ENCODE assay signal across 13 cellular contexts in genomic region chr5:89301572-89302025, GRCh38.
DNase-seq lines count a peak whose midpoint lies in the region; ATAC-seq and TF ChIP-seq lines count a peak whose summit lies in the region.
"Had no signal": no experiment of that assay in that cellular context is flagged by ENCODE, and none has a peak within 500 bp of the region (broad histone marks: within the 10 kb centered on the region; RNA-seq: fewer than 3 reads in every experiment).

No MANE protein-coding gene starts in this region.

- H3K4me3 Mint-ChIP-seq in IgD-negative memory B cell, result peak overlapping the region; percentile 74 to 81 (median 81)

- H3K4me1 ChIP-seq in breast epithelium, result no peaks in the 10 kb centered on the region
- H3K4me1 ChIP-seq in uterus, result no peaks in the 10 kb centered on the region

- no peaks in the 10 kb centered on the region for H3K36me3 Mint-ChIP-seq in IgD-negative memory B cell

- H3K27me3 Mint-ChIP-seq in IgD-negative memory B cell, result no peaks in the 10 kb centered on the region

- H3K9me3 Mint-ChIP-seq in IgD-negative memory B cell, result no peaks in the 10 kb centered on the region

- TF ChIP-seq POLR2A in breast epithelium (IDR thresholded peaks at IDR 0.05) (no peak), uterus (IDR thresholded peaks at IDR 0.05) (no peak)

- no peak overlapping the region for H3K27ac ChIP-seq in breast epithelium
- no peak overlapping the region for H3K27ac ChIP-seq in uterus
- H3K27ac ChIP-seq: HL-60 had no signal

- DNase-seq in HK-2 (ENCODE audit: unreplicated experiment) (no peak), breast epithelium (ENCODE audit: low spot score in 2 of 2) (no peak), uterus (no peak), NCI-H2171 treated with DMSO at 0.1 percent for 48 hours (lab: John Stamatoyannopoulos, UW) (no peak)
- DNase-seq: activated gamma-delta T cell treated with Interleukin-2 at 50 U/mL for 16 hours, NCI-H1105 treated with DMSO at 0.1 percent for 48 hours, retina had no signal

- no peaks in the 10 kb centered on the region for H3K27me3 ChIP-seq in breast epithelium
- no peaks in the 10 kb centered on the region for H3K27me3 ChIP-seq in uterus

- H3K36me3 ChIP-seq in breast epithelium (no peaks in the 10 kb centered on the region), uterus (no peaks in the 10 kb centered on the region)

- H3K9me3 ChIP-seq in breast epithelium (no peaks in the 10 kb centered on the region), uterus (no peaks in the 10 kb centered on the region)

- H3K4me3 ChIP-seq in GM12875 (ENCODE audit: low read depth, low read length), result peak overlapping the region; percentile 14
- H3K4me3 ChIP-seq in breast epithelium, result no peak overlapping the region
- no peak overlapping the region for H3K4me3 ChIP-seq in uterus
- H3K4me3 ChIP-seq: lung had no signal

- peaks cover 17 to 35% (median 30%) of the 10 kb centered on the region in 3 donors for H3K4me1 Mint-ChIP-seq in IgD-negative memory B cell

- ATAC-seq in GM19463 (IDR thresholded peaks at IDR 0.05; ENCODE audit: unreplicated experiment) (peak; percentile 82), HG02943 (IDR thresholded peaks at IDR 0.05; ENCODE audit: low read depth, unreplicated experiment) (peak; percentile 83)

- intact Hi-C loops in breast epithelium (cut with DNase I; ENCODE audit: low total_unique reads), result no loop called here
- intact Hi-C loops in uterus (cut with DNase I; ENCODE audit: low total_unique reads), result no loop called here

- no peak for TF ChIP-seq CTCF in GM12875 (IDR thresholded peaks at IDR 0.05; ENCODE audit: borderline replicate concordance, insufficient read depth, low read depth, low read length)
- no peak for TF ChIP-seq CTCF in breast epithelium (IDR thresholded peaks at IDR 0.05)
- TF ChIP-seq CTCF in uterus (IDR thresholded peaks at IDR 0.05), result no peak

- peak overlapping the region; percentile 1 to 69 (median 61) for H3K27ac Mint-ChIP-seq in IgD-negative memory B cell
